ENCODE assay signal across 8 cellular contexts in the genomic region with DNA sequence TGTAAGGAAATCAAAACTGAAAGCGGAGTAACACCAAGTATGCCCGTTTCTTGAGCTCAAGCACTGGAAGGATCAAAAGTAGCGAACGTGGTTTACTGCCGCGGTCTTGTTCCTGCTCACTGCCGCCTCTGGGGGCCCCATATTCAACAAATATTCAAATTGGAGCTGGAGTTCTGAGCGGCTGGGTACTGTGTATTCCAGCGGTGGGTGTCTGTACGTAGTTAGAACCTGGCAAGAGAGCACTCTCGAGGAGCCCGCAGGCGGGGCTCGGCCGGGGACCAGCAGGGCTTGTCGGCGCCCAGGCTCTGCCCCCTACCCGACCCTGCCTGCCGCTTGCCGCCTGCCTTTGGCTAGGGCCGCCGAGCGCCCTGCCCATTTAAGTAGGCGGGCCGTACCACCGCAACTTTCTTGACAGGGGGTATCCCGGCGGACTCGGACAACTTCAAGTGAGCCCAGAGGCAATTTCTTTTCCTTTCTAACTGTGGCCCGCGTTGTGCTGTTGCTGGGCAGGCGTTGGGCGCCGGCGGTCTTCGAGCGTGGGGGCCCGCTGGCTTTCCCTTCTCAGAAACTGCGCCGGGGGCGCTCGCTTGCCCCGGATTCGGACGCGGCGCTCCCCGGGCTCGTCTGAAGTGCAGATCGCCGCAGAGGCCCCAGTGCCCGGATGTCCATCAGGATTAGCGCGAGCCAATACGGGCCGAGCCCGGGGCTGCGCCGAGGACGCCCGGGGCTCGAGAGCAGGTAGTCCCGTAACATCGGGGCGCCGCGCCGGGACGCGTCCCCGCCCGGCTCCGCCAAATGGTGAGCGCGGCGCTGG.
A peak's percentile ranks its signal among the peaks of the same experiment; 100 is the strongest.
DNase-seq lines count a peak whose midpoint lies in the region; ATAC-seq and TF ChIP-seq lines count a peak whose summit lies in the region.

No MANE protein-coding gene starts in this region.

- 1% methylated on average over 16 of the region's 76 CpGs for WGBS in esophagus muscularis mucosa

- H3K9me3 ChIP-seq in PC-3 (ENCODE audit: low read length) (no peaks in the 10 kb centered on the region), esophagus muscularis mucosa (no peaks in the 10 kb centered on the region)

- POLR2A ChIA-PET in PC-3 (lab: Charles Lee; ENCODE audit: unreplicated experiment), result interaction anchor here (0.5 to 1.4 kb wide), 4 partner anchors 59 to 609 kb away, joined by 3 to 15 read pairs (median 8); partner anchors contain the start of gene AFF1

- no peaks in the 10 kb centered on the region for H3F3A ChIP-seq in PC-3 (ENCODE audit: low read length, unreplicated experiment)

- TF ChIP-seq EP300 in esophagus muscularis mucosa (IDR thresholded peaks at IDR 0.05), result no peak

- H3K27me3 ChIP-seq in PC-3 (ENCODE audit: low read length), result no peaks in the 10 kb centered on the region
- H3K27me3 ChIP-seq in esophagus muscularis mucosa, result no peaks in the 10 kb centered on the region

- H3K36me3 Mint-ChIP-seq in activated T-cell treated with anti-CD3 and anti-CD28 coated beads, Interleukin-2, amount 50 U/mL, for 4 hours (ENCODE audit: insufficient read depth), result peaks cover 2% of the 10 kb centered on the region

- H3K9me2 ChIP-seq in PC-3 (replicated peaks; ENCODE audit: low read length), result no peaks in the 10 kb centered on the region

- peak overlapping the region; percentile 83 for H2AFZ ChIP-seq in PC-3 (ENCODE audit: low read length)

- peak overlapping the region; percentile 92 for H3K4me3 Mint-ChIP-seq in activated T-cell treated with anti-CD3 and anti-CD28 coated beads, Interleukin-2, amount 50 U/mL, for 4 hours

- DNase-seq in DMS79 treated with DMSO at 0.1 percent for 48 hours (lab: John Stamatoyannopoulos, UW) (peak; percentile 91), PC-3 (peak; percentile 85), esophagus muscularis mucosa (ENCODE audit: extremely low spot score) (peak; percentile 98), myocyte (ENCODE audit: low read depth) (peak; percentile 95)
- DNase-seq in Jurkat, Clone E6-1 (ENCODE audit: low read depth, low spot score), result peak; percentile 83
- peak; percentile 83 for DNase-seq in activated T-cell treated with anti-CD3 and anti-CD28 coated beads, Interleukin-2, amount 50 U/mL, for 4 hours
- DNase-seq in stimulated activated CD8-positive, alpha-beta memory T cell treated with anti-CD3 and anti-CD28 coated beads, Interleukin-7, amount 100 ng/mL, for 4 hours (ENCODE audit: low read depth in 2 of 2), result peak; percentile 77 to 84

- peaks cover 61% of the 10 kb centered on the region for H3K4me1 Mint-ChIP-seq in activated T-cell treated with anti-CD3 and anti-CD28 coated beads, Interleukin-2, amount 50 U/mL, for 4 hours (ENCODE audit: low read depth)

- peak overlapping the region; percentile 67 for H3K4me3 ChIP-seq in Jurkat, Clone E6-1 (ENCODE audit: low read length)
- H3K4me3 ChIP-seq in PC-3 (ENCODE audit: low read length) (peak overlapping the region; percentile 98), esophagus muscularis mucosa (peak overlapping the region; percentile 69 to 92 (median 77))

- TF ChIP-seq CTCF in PC-3 (conservative IDR thresholded peaks at IDR 0.05; ENCODE audit: low read depth, low read length) (no peak), esophagus muscularis mucosa (IDR thresholded peaks at IDR 0.05) (peak; percentile 3 to 46 (median 13))

- no peaks in the 10 kb centered on the region for H3K27me3 Mint-ChIP-seq in activated T-cell treated with anti-CD3 and anti-CD28 coated beads, Interleukin-2, amount 50 U/mL, for 4 hours (ENCODE audit: low read depth)

- peak overlapping the region; percentile 93 for H3K27ac ChIP-seq in PC-3 (ENCODE audit: low read length)
- peak overlapping the region; percentile 92 to 97 (median 94) for H3K27ac ChIP-seq in esophagus muscularis mucosa (replicated peaks in 1 of 4)

- peak; percentile 96 for TF ChIP-seq POLR2A in esophagus muscularis mucosa (IDR thresholded peaks at IDR 0.05; ENCODE audit: low read depth)

- intact Hi-C loops in PC-3 (cut with micrococcal nuclease), result loop anchor here (1.0 to 5.0 kb wide), 5 partner anchors 55 to 231 kb away; partner anchors contain the start of gene AFF1
- intact Hi-C loops in esophagus muscularis mucosa (cut with DNase I), result loop anchor here (2.0 to 5.0 kb wide), 2 partner anchors 72 to 76 kb away; partner anchors contain the start of gene AFF1

- H3K79me2 ChIP-seq in PC-3 (ENCODE audit: low read length), result peaks cover 41% of the 10 kb centered on the region

- ATAC-seq in GM21717 (IDR thresholded peaks at IDR 0.05; ENCODE audit: unreplicated experiment) (peak; percentile 75), PC-3 (peak; percentile 85)
- peak; percentile 83 to 84 for ATAC-seq in activated T-cell treated with anti-CD3 and anti-CD28 coated beads, Interleukin-2, amount 50 U/mL, for 4 hours

- peak overlapping the region; percentile 87 for H3K4me2 ChIP-seq in PC-3 (ENCODE audit: low read length)

- peak overlapping the region; percentile 96 for H3K9ac ChIP-seq in PC-3 (ENCODE audit: low read length)

- H3K36me3 ChIP-seq in PC-3 (ENCODE audit: low read depth, low read length) (no peaks in the 10 kb centered on the region), esophagus muscularis mucosa (no peaks in the 10 kb centered on the region)

- H3K4me1 ChIP-seq in PC-3 (ENCODE audit: insufficient read depth, low read length) (peaks cover 31% of the 10 kb centered on the region), esophagus muscularis mucosa (peaks cover 35 to 53% (median 48%) of the 10 kb centered on the region in 4 donors)

- no TSS peak for BruUV-seq in PC-3 (replicated peaks; lab: Mats Ljungman, UMichigan)

- 0 out of 2 replicates have a peak, but pooled peaks cover 5% of the 10 kb centered on the region for H4K20me1 ChIP-seq in PC-3 (ENCODE audit: low read length)

- H3K9me3 Mint-ChIP-seq in activated T-cell treated with anti-CD3 and anti-CD28 coated beads, Interleukin-2, amount 50 U/mL, for 4 hours, result no peaks in the 10 kb centered on the region

- CTCF ChIA-PET in PC-3 (lab: Charles Lee), result interaction anchor here (0.6 to 1.8 kb wide), 4 partner anchors 58 to 108 kb away, joined by 3 to 7 read pairs (median 6); no protein-coding TSS in a partner anchor

Comparison
In these comparisons a context has a peak if more than half of its experiments do, and no peak if none do; other contexts are left out.
1. Peak in every context shown above with its lines: DNase-seq, ATAC-seq, H3K4me3 ChIP-seq and H3K27ac ChIP-seq.